In genomic region chr2:94869131-94869530, GRCh38 we compare ENCODE assay signal across 16 cellular contexts. TPM values are rescaled to one million over a fixed set of nuclear protein-coding genes. Genes with fewer than 3 reads are reported as not detected.
DNase-seq lines count a peak whose midpoint lies in the region; ATAC-seq and TF ChIP-seq lines count a peak whose summit lies in the region.
"Had no signal": no experiment of that assay in that cellular context is flagged by ENCODE, and none has a peak within 500 bp of the region (broad histone marks: within the 10 kb centered on the region; RNA-seq: fewer than 3 reads in every experiment).

No MANE protein-coding gene starts in this region.

- H2AK5ac ChIP-seq in neuronal stem cell (ENCODE audit: low read depth, low read length), result no peak overlapping the region

- H2BK120ac ChIP-seq in neuronal stem cell (ENCODE audit: low read depth, low read length), result no peak overlapping the region

- intact Hi-C loops in spleen (cut with DNase I; ENCODE audit: low total_unique reads), result no loop called here

- H3K79me1 ChIP-seq in neuronal stem cell (ENCODE audit: low read depth, low read length), result no peaks in the 10 kb centered on the region

- no peak overlapping the region for H4K8ac ChIP-seq in neuronal stem cell (ENCODE audit: low read depth, low read length)

- H3K23ac ChIP-seq in neuronal stem cell (ENCODE audit: low read depth, low read length, poor library complexity), result no peak overlapping the region

- ATAC-seq in HG02973 (IDR thresholded peaks at IDR 0.05; ENCODE audit: unreplicated experiment), result no peak
- no peak for ATAC-seq in T-cell (replicated peaks in 1 of 4)
- ATAC-seq: CD8-positive, alpha-beta T cell; GM23338 had no signal

- H3K4me3 ChIP-seq in neuronal stem cell (ENCODE audit: low read length in 2 of 2) (no peak overlapping the region), spleen (no peak overlapping the region), SJCRH30 (no peak overlapping the region)
- H3K4me3 ChIP-seq: BLaER1, GM23338 had no signal

- no peak overlapping the region for H2BK5ac ChIP-seq in neuronal stem cell (ENCODE audit: low read length)

- peak overlapping the region; percentile 6 for H3K14ac ChIP-seq in neuronal stem cell (ENCODE audit: low read length)

- TF ChIP-seq POLR2A in spleen (IDR thresholded peaks at IDR 0.05), result no peak

- peaks cover 2 to 4% of the 10 kb centered on the region in 2 donors for H3K4me1 ChIP-seq in neuronal stem cell (ENCODE audit: control insufficient read depth in 2 of 2, insufficient read depth in 1 of 2, low read depth in 1 of 2, low read length in 2 of 2)
- H3K4me1 ChIP-seq in spleen, result peaks cover 0 to 3% (median 0%) of the 10 kb centered on the region in 6 donors
- H3K4me1 ChIP-seq in SJCRH30, result no peaks in the 10 kb centered on the region

- no peak overlapping the region for H2BK15ac ChIP-seq in neuronal stem cell (ENCODE audit: low read length)

- no peak overlapping the region for H2AFZ ChIP-seq in neuronal stem cell (ENCODE audit: low read length)
- H2AFZ ChIP-seq: GM23338 had no signal

- no peak overlapping the region for H3K9ac ChIP-seq in neuronal stem cell (ENCODE audit: low read depth, low read length, poor library complexity)
- H3K9ac ChIP-seq: BLaER1 had no signal

- H4K91ac ChIP-seq in neuronal stem cell (ENCODE audit: low read depth, low read length, poor library complexity), result no peak overlapping the region

- TF ChIP-seq CTCF in C4-2B (conservative IDR thresholded peaks at IDR 0.05), result no peak
- no peak for TF ChIP-seq CTCF in VCaP (conservative IDR thresholded peaks at IDR 0.05)
- no peak for TF ChIP-seq CTCF in spleen (IDR thresholded peaks at IDR 0.05 in 8 of 11, conservative IDR thresholded peaks at IDR 0.05 in 3 of 11)

- H3K27me3 Mint-ChIP-seq in T-cell, result peaks cover 11 to 12% of the 10 kb centered on the region in 2 donors

- H3K4me1 Mint-ChIP-seq in T-cell, result no peaks in the 10 kb centered on the region

- no CpG with 5 or more reads among the region's 4 CpGs for WGBS in neuronal stem cell (ENCODE audit: extremely low coverage in 2 of 2, insufficient read length in 2 of 2, insufficient replicate concordance in 1 of 2), 2 donors
- 84 to 93% (median 91%) methylated on average over 3 to 4 of the region's 4 CpGs for WGBS in spleen, 5 donors

- H3K36me3 ChIP-seq in neuronal stem cell (replicated peaks in 1 of 2; ENCODE audit: control insufficient read depth in 2 of 2, insufficient read depth in 2 of 2, low read length in 2 of 2), result no peaks in the 10 kb centered on the region
- H3K36me3 ChIP-seq in spleen, result no peaks in the 10 kb centered on the region
- no peaks in the 10 kb centered on the region for H3K36me3 ChIP-seq in SJCRH30
- H3K36me3 ChIP-seq: BLaER1 had no signal

- H3K27ac ChIP-seq in C4-2B (peak overlapping the region; percentile 15; the same call in 1 of the 2 replicates), VCaP (peak overlapping the region; percentile 59), neuronal stem cell (replicated peaks; ENCODE audit: low read length) (no peak overlapping the region), spleen (no peak overlapping the region), SJCRH30 (no peak overlapping the region)
- H3K27ac ChIP-seq: BLaER1 had no signal

- no peak overlapping the region for H2BK12ac ChIP-seq in neuronal stem cell (ENCODE audit: low read length)

- H3K4me2 ChIP-seq in neuronal stem cell (ENCODE audit: insufficient read depth, low read length, poor library complexity, severe bottlenecking), result no peak overlapping the region
- H3K4me2 ChIP-seq: BLaER1, GM23338 had no signal

- H3K9me3 Mint-ChIP-seq in T-cell, result no peaks in the 10 kb centered on the region
- H3K9me3 Mint-ChIP-seq: CD8-positive, alpha-beta T cell; GM23338 had no signal

- no peak overlapping the region for H3K18ac ChIP-seq in neuronal stem cell (ENCODE audit: low read length)

- H3K9me3 ChIP-seq in neuronal stem cell (replicated peaks in 1 of 2; ENCODE audit: control insufficient read depth in 2 of 2, insufficient read depth in 1 of 2, low read depth in 1 of 2, low read length in 2 of 2) (no peaks in the 10 kb centered on the region), spleen (no peaks in the 10 kb centered on the region), SJCRH30 (replicated peaks) (no peaks in the 10 kb centered on the region)
- H3K9me3 ChIP-seq: BLaER1 had no signal

- DNase-seq in neuronal stem cell (ENCODE audit: low spot score), result no peak
- DNase-seq in spleen, result peak; percentile 39
- DNase-seq in T-cell, result no peak
- DNase-seq in SJCRH30, result no peak
- DNase-seq: 8988T; CD8-positive, alpha-beta T cell; COR-L47; HCEC 1CT; IMR-90 had no signal

- H3K36me3 Mint-ChIP-seq in T-cell, result no peaks in the 10 kb centered on the region
- H3K36me3 Mint-ChIP-seq: CD8-positive, alpha-beta T cell had no signal

- H3K4ac ChIP-seq in neuronal stem cell (ENCODE audit: low read length), result no peak overlapping the region

- CTCF ChIA-PET in T-cell (lab: Charles Lee), result no interaction called here

- POLR2A ChIA-PET in T-cell (lab: Charles Lee), result no interaction called here

- no peak overlapping the region for H3K4me3 Mint-ChIP-seq in T-cell
- H3K4me3 Mint-ChIP-seq: CD8-positive, alpha-beta T cell; GM23338 had no signal

- H3K27me3 ChIP-seq in neuronal stem cell (ENCODE audit: control insufficient read depth in 3 of 3, insufficient read depth in 3 of 3, low read depth in 1 of 3, low read length in 3 of 3) (peaks cover 0 to 26% (median 17%) of the 10 kb centered on the region in 3 experiments), spleen (replicated peaks in 1 of 7) (peaks cover 0 to 58% (median 21%) of the 10 kb centered on the region in 7 donors), SJCRH30 (no peaks in the 10 kb centered on the region)
- H3K27me3 ChIP-seq: BLaER1 had no signal

- H3K27ac Mint-ChIP-seq in T-cell, result no peak overlapping the region
- H3K27ac Mint-ChIP-seq: CD8-positive, alpha-beta T cell; GM23338 had no signal

RNA-seq across cellular contexts. Expression of gene TEKT4, which starts 2.1 kb away (rescaled TPM):
- not detected for polyA plus RNA-seq in neuronal stem cell (2013, experiment 1 of 2)
- not detected for polyA plus RNA-seq in neuronal stem cell (2013, experiment 2 of 2)
- total RNA-seq in spleen (not detected), T-cell (not detected)
- polyA plus RNA-seq in spleen, result not detected
- total RNA-seq in SJCRH30 (2014; rRNA removed; shearing (Covaris generic)), result not detected in 2 replicates
- total RNA-seq: A673; CD8-positive, alpha-beta T cell; GM23338; IMR-90 had no signal
- polyA plus RNA-seq: AG04450, GM23338, IMR-90 had no signal

Comparison
In these comparisons a context has a peak if more than half of its experiments do, and no peak if none do; other contexts are left out.
1. H3K27ac ChIP-seq: peak in C4-2B (single experiment) and VCaP (single experiment); none in neuronal stem cell (single experiment), spleen (0 of 8) and SJCRH30 (single experiment).